ENCODE assay signal across 17 cellular contexts in the genomic region with DNA sequence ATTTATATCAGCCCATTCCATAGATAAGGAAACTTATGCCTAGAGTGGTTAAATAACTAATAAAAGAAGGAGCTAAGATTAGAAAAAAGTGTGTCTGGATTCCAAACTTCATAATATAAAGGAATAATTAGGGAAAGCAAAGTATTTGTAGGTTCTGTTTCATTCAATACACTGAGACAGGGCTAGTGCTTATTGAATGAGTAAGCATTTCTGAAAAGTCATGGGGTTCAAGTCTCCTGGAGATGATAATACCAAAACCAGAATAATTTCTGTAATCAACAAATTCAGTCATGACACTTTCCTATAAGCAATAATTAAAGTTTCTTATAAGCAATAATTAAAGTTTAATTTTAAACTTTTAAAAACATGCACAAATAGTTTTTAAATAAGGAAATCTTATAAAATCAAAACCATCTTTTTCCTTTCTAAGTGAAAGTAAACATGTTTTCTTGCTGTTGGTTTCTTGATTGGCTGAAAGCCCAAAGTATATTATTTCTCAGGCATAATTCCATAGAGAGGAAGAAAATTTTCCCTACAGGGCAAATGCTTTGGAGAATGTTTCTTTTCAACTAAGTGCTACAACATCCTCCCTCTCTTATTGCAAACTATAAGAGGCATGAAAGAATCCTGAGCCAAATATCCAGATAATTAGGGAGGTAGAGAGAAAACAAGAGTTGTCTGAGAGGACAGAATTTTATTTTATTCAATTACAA.
"Had no signal": no experiment of that assay in that cellular context is flagged by ENCODE, and none has a peak within 500 bp of the region (broad histone marks: within the 10 kb centered on the region; RNA-seq: fewer than 3 reads in every experiment).

No MANE protein-coding gene starts in this region.

- H3K27me3 ChIP-seq: gastrocnemius medialis, heart right ventricle, pancreas, transverse colon had no signal

- H3K4me1 ChIP-seq: gastrocnemius medialis, left ventricle myocardium inferior, pancreas, transverse colon had no signal

- H3K27ac ChIP-seq: gastrocnemius medialis, heart right ventricle, left ventricle myocardium inferior, pancreas, transverse colon had no signal

- H3K36me3 ChIP-seq: gastrocnemius medialis, heart right ventricle, left ventricle myocardium inferior, pancreas, transverse colon had no signal

- H3K27me3 Mint-ChIP-seq: activated naive CD8-positive, alpha-beta T cell treated with anti-CD3 and anti-CD28 coated beads, Interleukin-2, amount 50 U/mL, for 24 hours; dendritic cell treated with granulocyte-macrophage colony-stimulating factor and Interleukin-4, amounts not matched to agents 40 ng/mL and 50 ng/mL, for 4 days; T-cell had no signal

- H3K27ac Mint-ChIP-seq: activated CD8-positive, alpha-beta T cell treated with anti-CD3 and anti-CD28 coated beads, Interleukin-2, amount 10 ng/mL, durations not matched to agents 7 days and 5 days; activated naive CD8-positive, alpha-beta T cell treated with anti-CD3 and anti-CD28 coated beads, Interleukin-2, amount 50 U/mL, for 24 hours; dendritic cell treated with granulocyte-macrophage colony-stimulating factor and Interleukin-4, amounts not matched to agents 40 ng/mL and 50 ng/mL, for 4 days; stimulated activated effector memory CD8-positive, alpha-beta T cell treated with anti-CD3 and anti-CD28 coated beads, Interleukin-12 subunit alpha, Interleukin-12 subunit beta, amount 100 ng/mL, for 72 hours; T-cell had no signal

- DNase-seq: activated CD8-positive, alpha-beta memory T cell treated with anti-CD3 and anti-CD28 coated beads, Interleukin-2, amount 50 U/mL, for 48 hours; activated CD8-positive, alpha-beta T cell treated with anti-CD3 and anti-CD28 coated beads, Interleukin-2, amount 10 ng/mL, durations not matched to agents 7 days and 5 days; activated naive CD4-positive, alpha-beta T cell treated with Interleukin-2 at 50 U/mL for 16 hours; activated naive CD8-positive, alpha-beta T cell treated with anti-CD3 and anti-CD28 coated beads, Interleukin-2, amount 50 U/mL, for 24 hours; central memory CD4-positive, alpha-beta T cell; gastrocnemius medialis; heart right ventricle; kidney; left ventricle myocardium inferior; pancreas; T-cell; T1000; transverse colon had no signal

- H3K4me3 Mint-ChIP-seq: activated CD8-positive, alpha-beta T cell treated with anti-CD3 and anti-CD28 coated beads, Interleukin-2, amount 10 ng/mL, durations not matched to agents 7 days and 5 days; activated naive CD8-positive, alpha-beta T cell treated with anti-CD3 and anti-CD28 coated beads, Interleukin-2, amount 50 U/mL, for 24 hours; dendritic cell treated with granulocyte-macrophage colony-stimulating factor and Interleukin-4, amounts not matched to agents 40 ng/mL and 50 ng/mL, for 4 days; neural crest cell; stimulated activated effector memory CD8-positive, alpha-beta T cell treated with anti-CD3 and anti-CD28 coated beads, Interleukin-12 subunit alpha, Interleukin-12 subunit beta, amount 100 ng/mL, for 72 hours; T-cell had no signal

- H3K9me3 ChIP-seq: gastrocnemius medialis, pancreas, transverse colon had no signal

- H3K4me1 Mint-ChIP-seq: activated naive CD8-positive, alpha-beta T cell treated with anti-CD3 and anti-CD28 coated beads, Interleukin-2, amount 50 U/mL, for 24 hours; neural crest cell; stimulated activated effector memory CD8-positive, alpha-beta T cell treated with anti-CD3 and anti-CD28 coated beads, Interleukin-12 subunit alpha, Interleukin-12 subunit beta, amount 100 ng/mL, for 72 hours; T-cell had no signal

- H3K36me3 Mint-ChIP-seq: stimulated activated effector memory CD8-positive, alpha-beta T cell treated with anti-CD3 and anti-CD28 coated beads, Interleukin-12 subunit alpha, Interleukin-12 subunit beta, amount 100 ng/mL, for 72 hours; T-cell had no signal

- H3K4me3 ChIP-seq: gastrocnemius medialis, heart right ventricle, left ventricle myocardium inferior, pancreas, skin epidermis, transverse colon had no signal
